ENCODE assay signal across 8 cellular contexts in the genomic region with DNA sequence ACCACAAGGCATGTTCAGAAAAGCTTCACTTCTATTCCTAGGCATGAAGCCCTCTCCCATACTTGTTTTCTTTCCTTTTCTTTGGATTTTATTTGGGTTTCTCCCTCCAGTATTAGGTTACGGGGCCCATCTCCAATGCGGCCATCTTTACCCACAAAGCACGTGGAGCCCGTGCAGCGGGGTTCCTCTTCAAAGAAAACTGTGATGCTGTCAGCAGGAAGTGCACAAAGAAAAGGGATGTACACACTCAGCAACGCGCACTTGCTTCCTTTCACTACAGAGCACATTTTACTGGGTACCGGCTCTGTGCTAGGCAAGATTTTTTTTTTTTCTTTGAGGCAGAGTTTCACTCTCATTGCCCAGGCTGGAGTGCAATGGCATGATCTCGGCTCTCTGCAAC.
A peak's percentile ranks its signal among the peaks of the same experiment; 100 is the strongest.
DNase-seq lines count a peak whose midpoint lies in the region; ATAC-seq and TF ChIP-seq lines count a peak whose summit lies in the region.

No MANE protein-coding gene starts in this region.

- no peak for ATAC-seq in HG03442 (IDR thresholded peaks at IDR 0.05; ENCODE audit: unreplicated experiment)
- no peak for ATAC-seq in GM19035 (IDR thresholded peaks at IDR 0.05; ENCODE audit: unreplicated experiment)
- no peak for ATAC-seq in GM18858 (IDR thresholded peaks at IDR 0.05; ENCODE audit: unreplicated experiment)
- ATAC-seq in SK-N-SH treated with all-trans-retinoic acid at 6 μM for 48 hours = no peak

- H3K4me3 Mint-ChIP-seq in activated CD4-positive, alpha-beta T cell treated with anti-CD3 and anti-CD28 coated beads, Interleukin-2, amount 10 ng/mL, durations not matched to agents 7 days and 5 days = peak overlapping the region; percentile 54

- DNase-seq in HL-60 (ENCODE audit: low read depth in 1 of 2, low spot score in 1 of 2) = peak; percentile 80 to 95
- peak; percentile 66 for DNase-seq in activated CD4-positive, alpha-beta T cell treated with anti-CD3 and anti-CD28 coated beads, Interleukin-2, amount 10 ng/mL, durations not matched to agents 7 days and 5 days
- peak; percentile 14 for DNase-seq in effector CD8-positive, alpha-beta T cell (lab: John Stamatoyannopoulos, UW)
- peak; percentile 49 for DNase-seq in stimulated activated CD4-positive, alpha-beta T cell treated with anti-CD3 and anti-CD28 coated beads, Interleukin-4, amount 100 ng/mL, for 1 hour

- peak overlapping the region; percentile 77 for H3K27ac Mint-ChIP-seq in activated CD4-positive, alpha-beta T cell treated with anti-CD3 and anti-CD28 coated beads, Interleukin-2, amount 10 ng/mL, durations not matched to agents 7 days and 5 days

- POLR2A ChIA-PET in activated CD4-positive, alpha-beta T cell treated with anti-CD3 and anti-CD28 coated beads, Interleukin-2, amount 10 ng/mL, durations not matched to agents 7 days and 5 days (lab: Charles Lee) = no interaction called here

- H3K4me1 Mint-ChIP-seq in activated CD4-positive, alpha-beta T cell treated with anti-CD3 and anti-CD28 coated beads, Interleukin-2, amount 10 ng/mL, durations not matched to agents 7 days and 5 days = peaks cover 10% of the 10 kb centered on the region

- H3K27me3 Mint-ChIP-seq in activated CD4-positive, alpha-beta T cell treated with anti-CD3 and anti-CD28 coated beads, Interleukin-2, amount 10 ng/mL, durations not matched to agents 7 days and 5 days = no peaks in the 10 kb centered on the region

- H3K36me3 Mint-ChIP-seq in activated CD4-positive, alpha-beta T cell treated with anti-CD3 and anti-CD28 coated beads, Interleukin-2, amount 10 ng/mL, durations not matched to agents 7 days and 5 days (ENCODE audit: low read depth) = peaks cover 3% of the 10 kb centered on the region

- H3K4me3 ChIP-seq in HL-60 (replicated peaks; ENCODE audit: insufficient read depth, low read length) = no peak overlapping the region

- CTCF ChIA-PET in activated CD4-positive, alpha-beta T cell treated with anti-CD3 and anti-CD28 coated beads, Interleukin-2, amount 10 ng/mL, durations not matched to agents 7 days and 5 days (lab: Charles Lee) = no interaction called here

- peak overlapping the region; percentile 85 for H3K27ac ChIP-seq in HL-60 (replicated peaks)

- H3K27me3 ChIP-seq in HL-60 (ENCODE audit: insufficient read depth, poor library complexity, severe bottlenecking) = no peaks in the 10 kb centered on the region

- TF ChIP-seq CTCF in HL-60 (IDR thresholded peaks at IDR 0.05; ENCODE audit: insufficient read depth, low read length) = no peak

- no peaks in the 10 kb centered on the region for H3K9me3 Mint-ChIP-seq in activated CD4-positive, alpha-beta T cell treated with anti-CD3 and anti-CD28 coated beads, Interleukin-2, amount 10 ng/mL, durations not matched to agents 7 days and 5 days

TF ChIP-seq in SK-N-SH treated with all-trans-retinoic acid at 6 μM for 48 hours, 23 proteins besides CTCF, POLR2A, EP300 and RAD21:
- TF ChIP-seq ZNF8 (CRISPR knock-in tag; IDR thresholded peaks at IDR 0.05) = no peak
- TF ChIP-seq, protein P1, sequence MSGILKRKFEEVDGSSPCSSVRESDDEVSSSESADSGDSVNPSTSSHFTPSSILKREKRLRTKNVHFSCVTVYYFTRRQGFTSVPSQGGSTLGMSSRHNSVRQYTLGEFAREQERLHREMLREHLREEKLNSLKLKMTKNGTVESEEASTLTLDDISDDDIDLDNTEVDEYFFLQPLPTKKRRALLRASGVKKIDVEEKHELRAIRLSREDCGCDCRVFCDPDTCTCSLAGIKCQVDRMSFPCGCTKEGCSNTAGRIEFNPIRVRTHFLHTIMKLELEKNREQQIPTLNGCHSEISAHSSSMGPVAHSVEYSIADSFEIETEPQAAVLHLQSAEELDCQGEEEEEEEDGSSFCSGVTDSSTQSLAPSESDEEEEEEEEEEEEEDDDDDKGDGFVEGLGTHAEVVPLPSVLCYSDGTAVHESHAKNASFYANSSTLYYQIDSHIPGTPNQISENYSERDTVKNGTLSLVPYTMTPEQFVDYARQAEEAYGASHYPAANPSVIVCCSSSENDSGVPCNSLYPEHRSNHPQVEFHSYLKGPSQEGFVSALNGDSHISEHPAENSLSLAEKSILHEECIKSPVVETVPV (CRISPR knock-in tag; IDR thresholded peaks at IDR 0.05) = no peak
- no peak for TF ChIP-seq OSR1 (CRISPR knock-in tag; IDR thresholded peaks at IDR 0.05)
- no peak for TF ChIP-seq GLIS3 (CRISPR knock-in tag; IDR thresholded peaks at IDR 0.05)
- no peak for TF ChIP-seq ESRRG (CRISPR knock-in tag; IDR thresholded peaks at IDR 0.05)
- TF ChIP-seq ISL1 (CRISPR knock-in tag; IDR thresholded peaks at IDR 0.05) = no peak
- TF ChIP-seq ZNF565 (CRISPR knock-in tag; conservative IDR thresholded peaks at IDR 0.05; ENCODE audit: low read depth) = no peak
- TF ChIP-seq, protein P2, sequence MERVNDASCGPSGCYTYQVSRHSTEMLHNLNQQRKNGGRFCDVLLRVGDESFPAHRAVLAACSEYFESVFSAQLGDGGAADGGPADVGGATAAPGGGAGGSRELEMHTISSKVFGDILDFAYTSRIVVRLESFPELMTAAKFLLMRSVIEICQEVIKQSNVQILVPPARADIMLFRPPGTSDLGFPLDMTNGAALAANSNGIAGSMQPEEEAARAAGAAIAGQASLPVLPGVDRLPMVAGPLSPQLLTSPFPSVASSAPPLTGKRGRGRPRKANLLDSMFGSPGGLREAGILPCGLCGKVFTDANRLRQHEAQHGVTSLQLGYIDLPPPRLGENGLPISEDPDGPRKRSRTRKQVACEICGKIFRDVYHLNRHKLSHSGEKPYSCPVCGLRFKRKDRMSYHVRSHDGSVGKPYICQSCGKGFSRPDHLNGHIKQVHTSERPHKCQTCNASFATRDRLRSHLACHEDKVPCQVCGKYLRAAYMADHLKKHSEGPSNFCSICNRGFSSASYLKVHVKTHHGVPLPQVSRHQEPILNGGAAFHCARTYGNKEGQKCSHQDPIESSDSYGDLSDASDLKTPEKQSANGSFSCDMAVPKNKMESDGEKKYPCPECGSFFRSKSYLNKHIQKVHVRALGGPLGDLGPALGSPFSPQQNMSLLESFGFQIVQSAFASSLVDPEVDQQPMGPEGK (CRISPR knock-in tag; IDR thresholded peaks at IDR 0.05; ENCODE audit: borderline replicate concordance) = no peak
- TF ChIP-seq, protein P3, sequence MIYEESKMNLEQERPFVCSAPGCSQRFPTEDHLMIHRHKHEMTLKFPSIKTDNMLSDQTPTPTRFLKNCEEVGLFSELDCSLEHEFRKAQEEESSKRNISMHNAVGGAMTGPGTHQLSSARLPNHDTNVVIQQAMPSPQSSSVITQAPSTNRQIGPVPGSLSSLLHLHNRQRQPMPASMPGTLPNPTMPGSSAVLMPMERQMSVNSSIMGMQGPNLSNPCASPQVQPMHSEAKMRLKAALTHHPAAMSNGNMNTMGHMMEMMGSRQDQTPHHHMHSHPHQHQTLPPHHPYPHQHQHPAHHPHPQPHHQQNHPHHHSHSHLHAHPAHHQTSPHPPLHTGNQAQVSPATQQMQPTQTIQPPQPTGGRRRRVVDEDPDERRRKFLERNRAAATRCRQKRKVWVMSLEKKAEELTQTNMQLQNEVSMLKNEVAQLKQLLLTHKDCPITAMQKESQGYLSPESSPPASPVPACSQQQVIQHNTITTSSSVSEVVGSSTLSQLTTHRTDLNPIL (CRISPR knock-in tag; IDR thresholded peaks at IDR 0.05; ENCODE audit: low read depth) = no peak
- TF ChIP-seq CSDC2 (CRISPR knock-in tag; IDR thresholded peaks at IDR 0.05) = no peak
- TF ChIP-seq, protein P4, sequence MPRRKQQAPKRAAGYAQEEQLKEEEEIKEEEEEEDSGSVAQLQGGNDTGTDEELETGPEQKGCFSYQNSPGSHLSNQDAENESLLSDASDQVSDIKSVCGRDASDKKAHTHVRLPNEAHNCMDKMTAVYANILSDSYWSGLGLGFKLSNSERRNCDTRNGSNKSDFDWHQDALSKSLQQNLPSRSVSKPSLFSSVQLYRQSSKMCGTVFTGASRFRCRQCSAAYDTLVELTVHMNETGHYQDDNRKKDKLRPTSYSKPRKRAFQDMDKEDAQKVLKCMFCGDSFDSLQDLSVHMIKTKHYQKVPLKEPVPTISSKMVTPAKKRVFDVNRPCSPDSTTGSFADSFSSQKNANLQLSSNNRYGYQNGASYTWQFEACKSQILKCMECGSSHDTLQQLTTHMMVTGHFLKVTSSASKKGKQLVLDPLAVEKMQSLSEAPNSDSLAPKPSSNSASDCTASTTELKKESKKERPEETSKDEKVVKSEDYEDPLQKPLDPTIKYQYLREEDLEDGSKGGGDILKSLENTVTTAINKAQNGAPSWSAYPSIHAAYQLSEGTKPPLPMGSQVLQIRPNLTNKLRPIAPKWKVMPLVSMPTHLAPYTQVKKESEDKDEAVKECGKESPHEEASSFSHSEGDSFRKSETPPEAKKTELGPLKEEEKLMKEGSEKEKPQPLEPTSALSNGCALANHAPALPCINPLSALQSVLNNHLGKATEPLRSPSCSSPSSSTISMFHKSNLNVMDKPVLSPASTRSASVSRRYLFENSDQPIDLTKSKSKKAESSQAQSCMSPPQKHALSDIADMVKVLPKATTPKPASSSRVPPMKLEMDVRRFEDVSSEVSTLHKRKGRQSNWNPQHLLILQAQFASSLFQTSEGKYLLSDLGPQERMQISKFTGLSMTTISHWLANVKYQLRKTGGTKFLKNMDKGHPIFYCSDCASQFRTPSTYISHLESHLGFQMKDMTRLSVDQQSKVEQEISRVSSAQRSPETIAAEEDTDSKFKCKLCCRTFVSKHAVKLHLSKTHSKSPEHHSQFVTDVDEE (CRISPR knock-in tag; IDR thresholded peaks at IDR 0.05) = no peak
- no peak for TF ChIP-seq TCF4 (CRISPR knock-in tag; IDR thresholded peaks at IDR 0.05; ENCODE audit: borderline replicate concordance)
- TF ChIP-seq, protein P5, sequence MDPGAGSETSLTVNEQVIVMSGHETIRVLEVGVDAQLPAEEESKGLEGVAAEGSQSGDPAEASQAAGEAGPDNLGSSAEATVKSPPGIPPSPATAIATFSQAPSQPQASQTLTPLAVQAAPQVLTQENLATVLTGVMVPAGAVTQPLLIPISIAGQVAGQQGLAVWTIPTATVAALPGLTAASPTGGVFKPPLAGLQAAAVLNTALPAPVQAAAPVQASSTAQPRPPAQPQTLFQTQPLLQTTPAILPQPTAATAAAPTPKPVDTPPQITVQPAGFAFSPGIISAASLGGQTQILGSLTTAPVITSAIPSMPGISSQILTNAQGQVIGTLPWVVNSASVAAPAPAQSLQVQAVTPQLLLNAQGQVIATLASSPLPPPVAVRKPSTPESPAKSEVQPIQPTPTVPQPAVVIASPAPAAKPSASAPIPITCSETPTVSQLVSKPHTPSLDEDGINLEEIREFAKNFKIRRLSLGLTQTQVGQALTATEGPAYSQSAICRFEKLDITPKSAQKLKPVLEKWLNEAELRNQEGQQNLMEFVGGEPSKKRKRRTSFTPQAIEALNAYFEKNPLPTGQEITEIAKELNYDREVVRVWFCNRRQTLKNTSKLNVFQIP (CRISPR knock-in tag; IDR thresholded peaks at IDR 0.05; ENCODE audit: borderline replicate concordance, low read depth) = no peak
- TF ChIP-seq BACH2 (CRISPR knock-in tag; IDR thresholded peaks at IDR 0.05; ENCODE audit: borderline replicate concordance) = no peak
- no peak for TF ChIP-seq ZFP3 (CRISPR knock-in tag; IDR thresholded peaks at IDR 0.05)
- TF ChIP-seq TOX (CRISPR knock-in tag; IDR thresholded peaks at IDR 0.05; ENCODE audit: borderline replicate concordance) = no peak

Comparison
In these comparisons a context has a peak if more than half of its experiments do, and no peak if none do; other contexts are left out.
1. DNase-seq: peak in every context shown above with its lines; median percentile 88 in HL-60; 66 in activated CD4-positive, alpha-beta T cell treated with anti-CD3 and anti-CD28 coated beads, Interleukin-2, amount 10 ng/mL, durations not matched to agents 7 days and 5 days; 49 in stimulated activated CD4-positive, alpha-beta T cell treated with anti-CD3 and anti-CD28 coated beads, Interleukin-4, amount 100 ng/mL, for 1 hour; 14 in effector CD8-positive, alpha-beta T cell.